Comparison of ENCODE assay signal across 10 cellular contexts in genomic region chr12:47781479-47782371, GRCh38. TPM values are rescaled to one million over a fixed set of nuclear protein-coding genes. Genes with fewer than 3 reads are reported as not detected.
DNase-seq lines count a peak whose midpoint lies in the region; ATAC-seq, FAIRE-seq and TF ChIP-seq lines count a peak whose summit lies in the region.
"Had no signal": no experiment of that assay in that cellular context is flagged by ENCODE, and none has a peak within 500 bp of the region (broad histone marks: within the 10 kb centered on the region; RNA-seq: fewer than 3 reads in every experiment).

No MANE protein-coding gene starts in this region.

- no peak overlapping the region for H2AK5ac ChIP-seq in H1 (ENCODE audit: low read depth, low read length)

- H4K5ac ChIP-seq in H1 (ENCODE audit: insufficient read length, low read depth, low read length): no peak overlapping the region

- no peak overlapping the region for H2BK15ac ChIP-seq in H1 (ENCODE audit: low read length)

- H3K4ac ChIP-seq in H1 (replicated peaks; ENCODE audit: insufficient read length, low read depth, low read length): no peak overlapping the region

- H3K4me2 ChIP-seq in PC-9: no peak overlapping the region
- H3K4me2 ChIP-seq in H1 (ENCODE audit: insufficient read depth in 1 of 2, low read depth in 2 of 2, low read length in 2 of 2): no peak overlapping the region

- H3K27me3 ChIP-seq in PC-9 (ENCODE audit: insufficient read depth, low read depth): no peaks in the 10 kb centered on the region
- H3K27me3 ChIP-seq in H1 (replicated peaks in 1 of 4; ENCODE audit: control insufficient read depth in 3 of 4, extremely low read depth in 1 of 4, insufficient read depth in 3 of 4, low read length in 3 of 4): peaks cover 0 to 5% (median 3%) of the 10 kb centered on the region in 4 experiments; a peak in 2 of 7 replicates

- no peak overlapping the region for H2BK120ac ChIP-seq in H1 (replicated peaks; ENCODE audit: low read depth, low read length)

- H3K27ac Mint-ChIP-seq in activated CD4-positive, alpha-beta T cell treated with anti-CD3 and anti-CD28 coated beads for 36 hours: peak overlapping the region; percentile 60

- ATAC-seq in activated CD4-positive, alpha-beta T cell treated with anti-CD3 and anti-CD28 coated beads for 36 hours: no peak

- H3K9me3 ChIP-seq in PC-9 (ENCODE audit: insufficient read depth, low read depth) (no peaks in the 10 kb centered on the region), H1 (ENCODE audit: insufficient read depth in 2 of 2, low read depth in 1 of 2, low read length in 1 of 2) (no peaks in the 10 kb centered on the region)

- H3F3A ChIP-seq in PC-9 (ENCODE audit: insufficient read depth, low read depth): peaks cover 64% of the 10 kb centered on the region

- 87% methylated on average over 13 of the region's 13 CpGs; no CpG with 5 or more reads in 1 of the 2 experiments for WGBS in H1 (ENCODE audit: extremely low coverage in 1 of 2, insufficient coverage in 1 of 2, insufficient read length in 1 of 2, insufficient replicate concordance in 2 of 2, low coverage in 1 of 2, low lambda C conversion rate in 2 of 2, missing lambda C conversion rate in 1 of 2), 2 experiments

- H3K79me1 ChIP-seq in H1 (ENCODE audit: low read depth, low read length): no peaks in the 10 kb centered on the region

- H3K27ac ChIP-seq in PC-9 (0 out of 2 replicates have a peak overlapping the region, but pooled peaks have one; percentile 19), H1 (ENCODE audit: low read depth, low read length) (no peak overlapping the region), substantia nigra (ENCODE audit: low read depth, low read length, poor library complexity, severe bottlenecking) (peak overlapping the region; percentile 66)
- H3K27ac ChIP-seq: parathyroid adenoma, SK-N-MC had no signal

- H3K4me1 ChIP-seq in PC-9 (replicated peaks; ENCODE audit: insufficient read depth) (peaks cover 39% of the 10 kb centered on the region), H1 (replicated peaks in 1 of 4; ENCODE audit: control insufficient read depth in 3 of 4, insufficient read depth in 4 of 4, low read length in 3 of 4) (peaks cover 0 to 18% (median 11%) of the 10 kb centered on the region in 4 experiments; a peak in 5 of 7 replicates)

- CTCF ChIA-PET in activated CD4-positive, alpha-beta T cell treated with anti-CD3 and anti-CD28 coated beads for 36 hours (lab: Charles Lee): interaction anchor here (0.6 to 18.7 kb wide), 9 partner anchors 9 to 189 kb away, joined by 3 to 449 read pairs (median 5); partner anchors contain the start of genes ENDOU, RPAP3 and SLC48A1
- CTCF ChIA-PET in PC-9 (lab: Charles Lee): interaction anchor here (0.6 to 1.8 kb wide), 5 partner anchors 37 to 1452 kb away, joined by 3 to 19 read pairs (median 6); no protein-coding TSS in a partner anchor
- CTCF ChIA-PET in H1 (lab: Charles Lee; ENCODE audit: partially characterized antibody): interaction anchor here (0.7 to 58.8 kb wide), 10 partner anchors 8 to 163 kb away, joined by 3 to 2442 read pairs (median 10); partner anchors contain the start of genes ENDOU, RAPGEF3, RPAP3 and SLC48A1

- H4K91ac ChIP-seq in H1 (replicated peaks; ENCODE audit: insufficient read length, low read length): no peak overlapping the region

- no peak overlapping the region for H2BK5ac ChIP-seq in H1 (ENCODE audit: low read depth, low read length)

- H4K20me1 ChIP-seq in PC-9 (ENCODE audit: insufficient read depth): no peaks in the 10 kb centered on the region
- H4K20me1 ChIP-seq in H1 (replicated peaks in 1 of 2; ENCODE audit: control insufficient read depth in 1 of 2, insufficient read depth in 2 of 2, low read length in 2 of 2): peaks cover 0 to 27% of the 10 kb centered on the region in 2 experiments

- POLR2A ChIA-PET in activated CD4-positive, alpha-beta T cell treated with anti-CD3 and anti-CD28 coated beads for 36 hours (lab: Charles Lee): interaction anchor here (0.5 to 1.0 kb wide), 2 partner anchors 63 to 87 kb away, joined by 3 to 4 read pairs; no protein-coding TSS in a partner anchor
- POLR2A ChIA-PET in PC-9 (lab: Charles Lee; ENCODE audit: unreplicated experiment) (interaction anchor here (0.6 to 1.1 kb wide), 5 partner anchors 9 to 1066 kb away, joined by 3 to 11 read pairs (median 4); partner anchors contain the start of genes RAPGEF3 and SLC48A1), H1 (lab: Charles Lee; ENCODE audit: partially characterized antibody) (interaction anchor here (0.6 to 5.0 kb wide), 22 partner anchors 9 to 490 kb away, joined by 3 to 62 read pairs (median 4); partner anchors contain the start of genes HDAC7 and SLC48A1)

- no peak overlapping the region for H3K14ac ChIP-seq in H1 (ENCODE audit: insufficient read length)

- FAIRE-seq in H1 (lab: Jason Lieb, UNC): no peak

- no peak for DNase-seq in activated CD4-positive, alpha-beta T cell treated with anti-CD3 and anti-CD28 coated beads for 36 hours
- no peak for DNase-seq in activated CD4-positive, alpha-beta T cell treated with anti-CD3 and anti-CD28 coated beads for 48 hours
- peak; percentile 63 to 79 for DNase-seq in PC-9
- no peak for DNase-seq in H1 (ENCODE audit: low read depth in 1 of 2, low spot score in 2 of 2)
- DNase-seq in substantia nigra (lab: John Stamatoyannopoulos, UW): peak in 1 of 49 donors; percentile 22
- DNase-seq in NCI-H2081 treated with DMSO at 0.1 percent for 48 hours (lab: John Stamatoyannopoulos, UW): no peak
- DNase-seq in GM03348 (ENCODE audit: low spot score): no peak
- DNase-seq in SW 1271 (lab: John Stamatoyannopoulos, UW): no peak

- peaks cover 35% of the 10 kb centered on the region for H3K36me3 Mint-ChIP-seq in activated CD4-positive, alpha-beta T cell treated with anti-CD3 and anti-CD28 coated beads for 36 hours (ENCODE audit: low read depth)

- no peak for TF ChIP-seq RAD21 in H1 (IDR thresholded peaks at IDR 0.05 in 1 of 2, conservative IDR thresholded peaks at IDR 0.05 in 1 of 2; ENCODE audit: low read depth in 2 of 2, low read length in 2 of 2)

- H3K79me2 ChIP-seq in PC-9 (ENCODE audit: low read depth): peaks cover 6% of the 10 kb centered on the region; the same call in 1 of the 2 replicates
- no peaks in the 10 kb centered on the region for H3K79me2 ChIP-seq in H1 (ENCODE audit: control insufficient read depth in 1 of 2, insufficient read depth in 2 of 2, low read length in 2 of 2)

- no peak for TF ChIP-seq POLR2A in H1 (IDR thresholded peaks at IDR 0.05; ENCODE audit: control extremely low read depth in 1 of 2, low read depth in 2 of 2, low read length in 2 of 2)

- no peak for TF ChIP-seq EP300 in H1 (IDR thresholded peaks at IDR 0.05; ENCODE audit: borderline replicate concordance in 1 of 2, low read depth in 2 of 2, low read length in 2 of 2)

- no peak overlapping the region for H2BK20ac ChIP-seq in H1 (ENCODE audit: low read length)

- H3K56ac ChIP-seq in H1 (replicated peaks; ENCODE audit: insufficient read length, low read depth, low read length): no peak overlapping the region

- no peak overlapping the region for H3K18ac ChIP-seq in H1 (ENCODE audit: extremely low read depth, low read length)

- H3K9ac ChIP-seq in H1 (replicated peaks in 1 of 4; ENCODE audit: extremely low read depth in 1 of 4, low read depth in 3 of 4, low read length in 3 of 4): no peak overlapping the region
- H3K9ac ChIP-seq: parathyroid adenoma had no signal

- no peaks in the 10 kb centered on the region for H3K9me2 ChIP-seq in PC-9 (ENCODE audit: insufficient read depth)

- no peaks in the 10 kb centered on the region for H3K9me3 Mint-ChIP-seq in activated CD4-positive, alpha-beta T cell treated with anti-CD3 and anti-CD28 coated beads for 36 hours (ENCODE audit: low read depth)

- TF ChIP-seq CTCF in PC-9 (conservative IDR thresholded peaks at IDR 0.05) (no peak), H1 (IDR thresholded peaks at IDR 0.05; ENCODE audit: control extremely low read depth in 1 of 3, insufficient read depth in 1 of 3, low read depth in 1 of 3, low read length in 3 of 3) (no peak)

- intact Hi-C loops in activated CD4-positive, alpha-beta T cell treated with anti-CD3 and anti-CD28 coated beads for 36 hours (cut with DNase I, micrococcal nuclease): no loop called here
- intact Hi-C loops in PC-9 (cut with micrococcal nuclease; ENCODE audit: unreplicated experiment): loop anchor here (1.0 to 5.0 kb wide), 3 partner anchors 39 to 836 kb away; no protein-coding TSS in a partner anchor

- H3K23me2 ChIP-seq in H1 (ENCODE audit: low read depth, low read length): peaks cover 2% of the 10 kb centered on the region; the same call in 1 of the 2 replicates

- no peak overlapping the region for H3K23ac ChIP-seq in H1 (ENCODE audit: insufficient read length)

- peak overlapping the region; percentile 57; the same call in 1 of the 2 replicates for H4K8ac ChIP-seq in H1 (ENCODE audit: extremely low read depth, insufficient read depth, low read length)

- no peaks in the 10 kb centered on the region for H3K36me3 ChIP-seq in PC-9 (ENCODE audit: low read depth)
- peaks cover 10 to 18% (median 15%) of the 10 kb centered on the region in 4 experiments; a peak in 7 of 8 replicates for H3K36me3 ChIP-seq in H1 (ENCODE audit: control insufficient read depth in 2 of 4, insufficient read depth in 4 of 4, low read length in 3 of 4)

- no TSS peak for BruUV-seq in PC-9 (replicated peaks; lab: Mats Ljungman, UMichigan)

- no peak overlapping the region for H3K4me3 ChIP-seq in PC-9
- H3K4me3 ChIP-seq in H1 (ENCODE audit: extremely low read depth in 1 of 4, insufficient read depth in 2 of 4, low read depth in 3 of 4, low read length in 4 of 4): no peak overlapping the region
- H3K4me3 ChIP-seq: SK-N-MC had no signal

- H2AFZ ChIP-seq in PC-9 (no peak overlapping the region), H1 (ENCODE audit: low read length) (no peak overlapping the region)
- H2AFZ ChIP-seq: parathyroid adenoma had no signal

- H3K4me1 Mint-ChIP-seq in activated CD4-positive, alpha-beta T cell treated with anti-CD3 and anti-CD28 coated beads for 36 hours: peaks cover 19% of the 10 kb centered on the region

- H2BK12ac ChIP-seq in H1 (ENCODE audit: low read depth, low read length): no peak overlapping the region

- peak overlapping the region; percentile 16 for H3K4me3 Mint-ChIP-seq in activated CD4-positive, alpha-beta T cell treated with anti-CD3 and anti-CD28 coated beads for 36 hours

- H3K27me3 Mint-ChIP-seq in activated CD4-positive, alpha-beta T cell treated with anti-CD3 and anti-CD28 coated beads for 36 hours: no peaks in the 10 kb centered on the region

RNA-seq across cellular contexts. Expression of gene SLC48A1, which starts 8.7 kb away (rescaled TPM):
- total RNA-seq in activated CD4-positive, alpha-beta T cell treated with anti-CD3 and anti-CD28 coated beads for 36 hours: 1 to 10 TPM; 5.9 to 8.5 TPM
- 76.4 and 108 TPM in 2 replicates for total RNA-seq in PC-9 (2021)
- 14.0 and 14.1 TPM in 2 replicates for total RNA-seq in H1 (2021; fragmentation: NEBNext Ultra II Directional; extraction: Animal tissue kit (Norgen Biotek cat#: 25700))
- 9.5 and 12.1 TPM in 2 replicates for polyA plus RNA-seq in H1 (2011; rRNA removed)
- polyA plus RNA-seq in H1 (2011; cell fraction: cytosol; rRNA removed): 9.6 TPM
- 16.1 TPM for polyA plus RNA-seq in H1 (2011; cell fraction: nucleus; rRNA removed)
- polyA plus RNA-seq in H1 (2012, experiment 1 of 2): 8.3 to 11.4 TPM (median 10.2 TPM) in 4 replicates
- 8.6 TPM for polyA plus RNA-seq in H1 (2012, experiment 2 of 2)
- polyA plus RNA-seq in H1 (2013, experiment 1 of 2): 9.4 TPM
- 10.8 TPM for polyA plus RNA-seq in H1 (2013, experiment 2 of 2)
- 7.2 and 7.3 TPM in 2 replicates for polyA minus RNA-seq in H1 (2011; rRNA and poly(A)+ RNA removed)
- polyA minus RNA-seq in H1 (2011; cell fraction: cytosol; rRNA and poly(A)+ RNA removed): 6.8 TPM
- polyA minus RNA-seq in H1 (2011; cell fraction: nucleus; rRNA and poly(A)+ RNA removed): 7.3 TPM

RNA-seq across cellular contexts. Expression of gene RAPGEF3, which starts 23.0 kb away (rescaled TPM):
- total RNA-seq in activated CD4-positive, alpha-beta T cell treated with anti-CD3 and anti-CD28 coated beads for 36 hours: under 1 TPM; 0.43 to 0.83 TPM
- 4.1 and 5.7 TPM in 2 replicates for total RNA-seq in PC-9 (2021)
- 6.7 and 9.4 TPM in 2 replicates for total RNA-seq in H1 (2021; fragmentation: NEBNext Ultra II Directional; extraction: Animal tissue kit (Norgen Biotek cat#: 25700))
- polyA plus RNA-seq in H1 (2011; rRNA removed): 5.0 and 5.2 TPM in 2 replicates
- 6.0 TPM for polyA plus RNA-seq in H1 (2011; cell fraction: cytosol; rRNA removed)
- polyA plus RNA-seq in H1 (2011; cell fraction: nucleus; rRNA removed): 31.6 TPM
- 4.1 to 5.7 TPM (median 5.2 TPM) in 4 replicates for polyA plus RNA-seq in H1 (2012, experiment 1 of 2)
- 3.1 TPM for polyA plus RNA-seq in H1 (2012, experiment 2 of 2)
- polyA plus RNA-seq in H1 (2013, experiment 1 of 2): 4.2 TPM
- polyA plus RNA-seq in H1 (2013, experiment 2 of 2): 3.9 TPM
- polyA minus RNA-seq in H1 (2011; rRNA and poly(A)+ RNA removed): 5.2 and 8.0 TPM in 2 replicates
- 1.8 TPM for polyA minus RNA-seq in H1 (2011; cell fraction: cytosol; rRNA and poly(A)+ RNA removed)
- 16.2 TPM for polyA minus RNA-seq in H1 (2011; cell fraction: nucleus; rRNA and poly(A)+ RNA removed)

RNA-seq across cellular contexts. Expression of gene HDAC7, which starts 38.0 kb away (rescaled TPM):
- total RNA-seq in activated CD4-positive, alpha-beta T cell treated with anti-CD3 and anti-CD28 coated beads for 36 hours: 100 to 1,000 TPM; 331 to 385 TPM
- total RNA-seq in PC-9 (2021): 106 and 114 TPM in 2 replicates
- 82.0 and 84.9 TPM in 2 replicates for total RNA-seq in H1 (2021; fragmentation: NEBNext Ultra II Directional; extraction: Animal tissue kit (Norgen Biotek cat#: 25700))
- polyA plus RNA-seq in H1 (2011; rRNA removed): 25.5 and 52.0 TPM in 2 replicates
- 27.2 TPM for polyA plus RNA-seq in H1 (2011; cell fraction: cytosol; rRNA removed)
- polyA plus RNA-seq in H1 (2011; cell fraction: nucleus; rRNA removed): 208 TPM
- 46.5 to 68.3 TPM (median 65.5 TPM) in 4 replicates for polyA plus RNA-seq in H1 (2012, experiment 1 of 2)
- 57.8 TPM for polyA plus RNA-seq in H1 (2012, experiment 2 of 2)
- polyA plus RNA-seq in H1 (2013, experiment 1 of 2): 40.9 TPM
- 38.9 TPM for polyA plus RNA-seq in H1 (2013, experiment 2 of 2)
- 11.6 and 23.5 TPM in 2 replicates for polyA minus RNA-seq in H1 (2011; rRNA and poly(A)+ RNA removed)
- 27.2 TPM for polyA minus RNA-seq in H1 (2011; cell fraction: cytosol; rRNA and poly(A)+ RNA removed)
- polyA minus RNA-seq in H1 (2011; cell fraction: nucleus; rRNA and poly(A)+ RNA removed): 48.1 TPM

RNA-seq across cellular contexts. Expression of gene ENDOU, which starts 56.4 kb away (rescaled TPM):
- not detected for total RNA-seq in activated CD4-positive, alpha-beta T cell treated with anti-CD3 and anti-CD28 coated beads for 36 hours
- 0.25 and 0.39 TPM in 2 replicates for total RNA-seq in PC-9 (2021)
- not detected in 2 replicates for total RNA-seq in H1 (2021; fragmentation: NEBNext Ultra II Directional; extraction: Animal tissue kit (Norgen Biotek cat#: 25700))
- not detected in 2 replicates for polyA plus RNA-seq in H1 (2011; rRNA removed)
- not detected for polyA plus RNA-seq in H1 (2011; cell fraction: cytosol; rRNA removed)
- not detected for polyA plus RNA-seq in H1 (2011; cell fraction: nucleus; rRNA removed)
- not detected in 4 replicates for polyA plus RNA-seq in H1 (2012, experiment 1 of 2)
- not detected for polyA plus RNA-seq in H1 (2012, experiment 2 of 2)
- polyA plus RNA-seq in H1 (2013, experiment 1 of 2): not detected
- not detected for polyA plus RNA-seq in H1 (2013, experiment 2 of 2)
- 0.29 TPM in 1 of 2 replicates, not detected in the other for polyA minus RNA-seq in H1 (2011; rRNA and poly(A)+ RNA removed)
- not detected for polyA minus RNA-seq in H1 (2011; cell fraction: cytosol; rRNA and poly(A)+ RNA removed)
- polyA minus RNA-seq in H1 (2011; cell fraction: nucleus; rRNA and poly(A)+ RNA removed): not detected

Comparison
In these comparisons a context has a peak if more than half of its experiments do, and no peak if none do; other contexts are left out.
1. DNase-seq: peak in PC-9 (2 of 2); none in activated CD4-positive, alpha-beta T cell treated with anti-CD3 and anti-CD28 coated beads for 36 hours (single experiment), activated CD4-positive, alpha-beta T cell treated with anti-CD3 and anti-CD28 coated beads for 48 hours (single experiment), H1 (0 of 2), NCI-H2081 treated with DMSO at 0.1 percent for 48 hours (single experiment), GM03348 (single experiment) and SW 1271 (0 of 2).